ENCODE assay signal across 8 cellular contexts in genomic region chr6:42047790-42048405, GRCh38. TPM values are rescaled to one million over a fixed set of nuclear protein-coding genes. Genes with fewer than 3 reads are reported as not detected.
DNase-seq lines count a peak whose midpoint lies in the region; ATAC-seq and TF ChIP-seq lines count a peak whose summit lies in the region.

No MANE protein-coding gene starts in this region.

- DNase-seq in GM06990 (ENCODE audit: extremely low read depth, insufficient read length) (no peak), Peyer's patch (no peak), epithelial cell of proximal tubule (ENCODE audit: low read depth) (no peak), posterior vena cava (ENCODE audit: low spot score) (peak; percentile 72), kidney tubule cell (ENCODE audit: low spot score) (no peak)

- no peaks in the 10 kb centered on the region for H3K9me3 ChIP-seq in Peyer's patch

- H3K4me3 ChIP-seq in GM06990 (replicated peaks; ENCODE audit: low read depth, low read length) = peak overlapping the region; percentile 70
- peak overlapping the region; percentile 76 to 89 (median 86) for H3K4me3 ChIP-seq in Peyer's patch
- peak overlapping the region; percentile 77 for H3K4me3 ChIP-seq in epithelial cell of proximal tubule (ENCODE audit: low read depth, low read length)

- ATAC-seq in HG03097 (IDR thresholded peaks at IDR 0.05; ENCODE audit: low FRiP score, unreplicated experiment) (no peak), HG02981 (IDR thresholded peaks at IDR 0.05; ENCODE audit: unreplicated experiment) (no peak), HG03139 (IDR thresholded peaks at IDR 0.05; ENCODE audit: unreplicated experiment) (no peak)

- TF ChIP-seq POLR2A in Peyer's patch (IDR thresholded peaks at IDR 0.05) = no peak

- no peak for TF ChIP-seq CTCF in GM06990 (IDR thresholded peaks at IDR 0.05; ENCODE audit: insufficient read depth, low read length, poor library complexity, severe bottlenecking)
- TF ChIP-seq CTCF in Peyer's patch (IDR thresholded peaks at IDR 0.05) = no peak
- no peak for TF ChIP-seq CTCF in epithelial cell of proximal tubule (conservative IDR thresholded peaks at IDR 0.05; ENCODE audit: low read depth, low read length)

- H3K4me1 ChIP-seq in Peyer's patch = peaks cover 0 to 73% (median 22%) of the 10 kb centered on the region in 4 donors

- H3K36me3 ChIP-seq in GM06990 (ENCODE audit: control insufficient read depth, insufficient read depth, low read length) (peaks cover 2% of the 10 kb centered on the region), Peyer's patch (no peaks in the 10 kb centered on the region)

- H3K27me3 ChIP-seq in GM06990 (replicated peaks; ENCODE audit: control insufficient read depth, insufficient read depth, low read length) (no peaks in the 10 kb centered on the region), Peyer's patch (no peaks in the 10 kb centered on the region)

- peak overlapping the region; percentile 89 to 95 (median 90) for H3K27ac ChIP-seq in Peyer's patch

- intact Hi-C loops in posterior vena cava (cut with DNase I) = loop anchor here in 1 of 2 donors (10.0 kb wide), 1 partner anchor 113 kb away; no protein-coding TSS in a partner anchor

RNA-seq across cellular contexts. Expression of gene TAF8, which starts 2.4 kb away (rescaled TPM):
- total RNA-seq in Peyer's patch = 10 to 100 TPM; 24.5 to 37.6 (median 24.6) TPM
- total RNA-seq in epithelial cell of proximal tubule = 10.8 and 14.8 TPM in 2 replicates
- total RNA-seq in posterior vena cava = 10 to 100 TPM; 16.6 to 18.6 TPM
